18 cellular contexts compared by ENCODE assay signal in genomic region chr5:143297756-143298155, GRCh38.
A peak's percentile ranks its signal among the peaks of the same experiment; 100 is the strongest.
DNase-seq lines count a peak whose midpoint lies in the region; ATAC-seq, FAIRE-seq and TF ChIP-seq lines count a peak whose summit lies in the region.
"Had no signal": no experiment of that assay in that cellular context is flagged by ENCODE, and none has a peak within 500 bp of the region (broad histone marks: within the 10 kb centered on the region; RNA-seq: fewer than 3 reads in every experiment).

No MANE protein-coding gene starts in this region.

- H3K27me3 ChIP-seq in brain microvascular endothelial cell (replicated peaks) (no peaks in the 10 kb centered on the region), keratinocyte (ENCODE audit: control insufficient read depth, extremely low read depth, insufficient read depth, low read length) (no peaks in the 10 kb centered on the region), H7 (ENCODE audit: control insufficient read depth, insufficient read depth, low read length) (no peaks in the 10 kb centered on the region)
- H3K27me3 ChIP-seq: BLaER1 treated with 17β-estradiol and CSF1 and Interleukin-3, amounts not matched to agents 10 nM and 100 nM had no signal

- H3K27me3 Mint-ChIP-seq in activated CD4-positive, alpha-beta T cell treated with anti-CD3 and anti-CD28 coated beads, Interleukin-2, amount 10 ng/mL, durations not matched to agents 24 days and 14 days = no peaks in the 10 kb centered on the region
- H3K27me3 Mint-ChIP-seq in HFFc6 (ENCODE audit: insufficient read depth) = no peaks in the 10 kb centered on the region; the same call in 1 of the 2 replicates

- in situ Hi-C loops in brain microvascular endothelial cell (cut with HindIII; ENCODE audit: low pct_ligation_motif_present, low sequenced_read_pairs) = no loop called here

- H3K27ac Mint-ChIP-seq in activated CD4-positive, alpha-beta T cell treated with anti-CD3 and anti-CD28 coated beads, Interleukin-2, amount 10 ng/mL, durations not matched to agents 24 days and 14 days = peak overlapping the region; percentile 25
- H3K27ac Mint-ChIP-seq in HFFc6 = peak overlapping the region; percentile 1; the same call in 1 of the 2 replicates

- peaks cover 2% of the 10 kb centered on the region for H3K9me3 Mint-ChIP-seq in activated CD4-positive, alpha-beta T cell treated with anti-CD3 and anti-CD28 coated beads, Interleukin-2, amount 10 ng/mL, durations not matched to agents 24 days and 14 days
- H3K9me3 Mint-ChIP-seq in HFFc6 = no peaks in the 10 kb centered on the region

- no peaks in the 10 kb centered on the region for H3K9me1 ChIP-seq in keratinocyte (ENCODE audit: control insufficient read depth, extremely low read depth, insufficient read depth, low read length)

- H3K4me3 ChIP-seq in brain microvascular endothelial cell (ENCODE audit: low read depth, low read length) (no peak overlapping the region), keratinocyte (ENCODE audit: control insufficient read depth in 2 of 3, extremely low read depth in 1 of 3, insufficient read depth in 2 of 3, low read depth in 1 of 3, low read length in 3 of 3) (no peak overlapping the region), H7 (ENCODE audit: insufficient read depth, low read depth, low read length) (no peak overlapping the region)
- H3K4me3 ChIP-seq: BLaER1 treated with 17β-estradiol and CSF1 and Interleukin-3, amounts not matched to agents 10 nM and 100 nM had no signal

- H3K36me3 Mint-ChIP-seq in activated CD4-positive, alpha-beta T cell treated with anti-CD3 and anti-CD28 coated beads, Interleukin-2, amount 10 ng/mL, durations not matched to agents 24 days and 14 days (ENCODE audit: low read depth) = peaks cover 59% of the 10 kb centered on the region
- H3K36me3 Mint-ChIP-seq in HFFc6 (ENCODE audit: low read depth) = peaks cover 46% of the 10 kb centered on the region

- H3K4me1 Mint-ChIP-seq in activated CD4-positive, alpha-beta T cell treated with anti-CD3 and anti-CD28 coated beads, Interleukin-2, amount 10 ng/mL, durations not matched to agents 24 days and 14 days = peaks cover 10% of the 10 kb centered on the region
- peaks cover 38% of the 10 kb centered on the region for H3K4me1 Mint-ChIP-seq in HFFc6 (ENCODE audit: low read depth)

- no peak for DNase-seq in activated CD4-positive, alpha-beta T cell treated with anti-CD3 and anti-CD28 coated beads, Interleukin-2, amount 10 ng/mL, durations not matched to agents 24 days and 14 days
- DNase-seq in activated CD4-positive, alpha-beta T cell treated with anti-CD3 and anti-CD28 coated beads for 48 hours = no peak
- DNase-seq in HFFc6 = no peak
- peak; percentile 25 for DNase-seq in brain microvascular endothelial cell
- no peak for DNase-seq in keratinocyte (ENCODE audit: low read depth, low spot score)
- DNase-seq in H7 = no peak
- no peak for DNase-seq in activated CD8-positive, alpha-beta memory T cell treated with anti-CD3 and anti-CD28 coated beads, Interleukin-2, amount 50 U/mL, for 4 hours
- DNase-seq: 8988T, Caco-2, DMS53, MM.1S, NCI-H1105 treated with DMSO at 0.1 percent for 48 hours, NCI-H187, NCI-H69, PC-3 had no signal

- ATAC-seq in HG02798 (IDR thresholded peaks at IDR 0.05; ENCODE audit: poor library complexity, unreplicated experiment) = no peak
- ATAC-seq: PC-3 had no signal

- no peaks in the 10 kb centered on the region for H4K20me1 ChIP-seq in keratinocyte (ENCODE audit: control insufficient read depth, extremely low read depth, insufficient read depth, low read length)

- dilution Hi-C loops in keratinocyte (cut with MboI; ENCODE audit: extremely low pct_ligation_motif_present, low sequenced_read_pairs) = no loop called here

- H3K4me1 ChIP-seq in keratinocyte (ENCODE audit: control insufficient read depth, extremely low read depth, insufficient read depth, low read length) = peaks cover 7% of the 10 kb centered on the region
- H3K4me1 ChIP-seq: BLaER1 treated with 17β-estradiol and CSF1 and Interleukin-3, amounts not matched to agents 10 nM and 100 nM; Caco-2 had no signal

- H2AFZ ChIP-seq in keratinocyte (ENCODE audit: control insufficient read depth, low read length) = no peak overlapping the region

- no peak overlapping the region for H3K4me3 Mint-ChIP-seq in activated CD4-positive, alpha-beta T cell treated with anti-CD3 and anti-CD28 coated beads, Interleukin-2, amount 10 ng/mL, durations not matched to agents 24 days and 14 days
- H3K4me3 Mint-ChIP-seq in HFFc6 = no peak overlapping the region

- peak; percentile 36 for FAIRE-seq in keratinocyte (lab: Jason Lieb, UNC)
- FAIRE-seq: GM19239 had no signal

- H3K36me3 ChIP-seq in brain microvascular endothelial cell (replicated peaks) (peaks cover 7% of the 10 kb centered on the region), keratinocyte (ENCODE audit: control insufficient read depth in 2 of 2, extremely low read depth in 1 of 2, insufficient read depth in 2 of 2, low read length in 2 of 2) (peaks cover 15 to 19% of the 10 kb centered on the region in 2 experiments), H7 (replicated peaks; ENCODE audit: control insufficient read depth, insufficient read depth, low read length) (no peaks in the 10 kb centered on the region)

- no peak overlapping the region for H3K4me2 ChIP-seq in keratinocyte (ENCODE audit: control insufficient read depth, extremely low read depth, insufficient read depth, low read depth, low read length)
- H3K4me2 ChIP-seq: BLaER1 treated with 17β-estradiol and CSF1 and Interleukin-3, amounts not matched to agents 10 nM and 100 nM had no signal

- H3K27ac ChIP-seq in brain microvascular endothelial cell (no peak overlapping the region), keratinocyte (ENCODE audit: control insufficient read depth, insufficient read depth, low read length) (no peak overlapping the region)
- H3K27ac ChIP-seq: BLaER1 treated with 17β-estradiol and CSF1 and Interleukin-3, amounts not matched to agents 10 nM and 100 nM had no signal

- intact Hi-C loops in activated CD4-positive, alpha-beta T cell treated with anti-CD3 and anti-CD28 coated beads, Interleukin-2, amount 10 ng/mL, durations not matched to agents 24 days and 14 days (cut with micrococcal nuclease) = no loop called here

- H3K9ac ChIP-seq in keratinocyte (ENCODE audit: control insufficient read depth, extremely low read depth, insufficient read depth, low read length) = no peak overlapping the region
- H3K9ac ChIP-seq: BLaER1 treated with 17β-estradiol and CSF1 and Interleukin-3, amounts not matched to agents 10 nM and 100 nM had no signal

- TF ChIP-seq CTCF in HFFc6 (IDR thresholded peaks at IDR 0.05) (no peak), brain microvascular endothelial cell (IDR thresholded peaks at IDR 0.05; ENCODE audit: low read depth, low read length, missing control alignments) (no peak), keratinocyte (optimal IDR thresholded peaks at IDR 0.05 in 1 of 3, IDR thresholded peaks at IDR 0.05 in 1 of 3, conservative IDR thresholded peaks at IDR 0.05 in 1 of 3; ENCODE audit: extremely low read depth in 1 of 3, insufficient read depth in 2 of 3, low read length in 3 of 3) (no peak)

- peaks cover 3% of the 10 kb centered on the region for H3K79me2 ChIP-seq in keratinocyte (ENCODE audit: control insufficient read depth, insufficient read depth, low read length)

- H3K9me3 ChIP-seq in keratinocyte (ENCODE audit: control insufficient read depth, low read depth, low read length) = no peaks in the 10 kb centered on the region
- H3K9me3 ChIP-seq: BLaER1 treated with 17β-estradiol and CSF1 and Interleukin-3, amounts not matched to agents 10 nM and 100 nM; Caco-2 had no signal
